In genomic region chr10:99395750-99396445, GRCh38 we compare ENCODE assay signal across 9 cellular contexts. TPM values are rescaled to one million over a fixed set of nuclear protein-coding genes. Genes with fewer than 3 reads are reported as not detected.
A peak's percentile ranks its signal among the peaks of the same experiment; 100 is the strongest.
DNase-seq lines count a peak whose midpoint lies in the region; ATAC-seq and TF ChIP-seq lines count a peak whose summit lies in the region.
"Had no signal": no experiment of that assay in that cellular context is flagged by ENCODE, and none has a peak within 500 bp of the region (broad histone marks: within the 10 kb centered on the region; RNA-seq: fewer than 3 reads in every experiment).

No MANE protein-coding gene starts in this region.

- H2AFZ ChIP-seq in mammary epithelial cell (ENCODE audit: low read depth, low read length) = no peak overlapping the region

- H3K4me2 ChIP-seq in mammary epithelial cell (ENCODE audit: insufficient read depth, low read depth, low read length) = peak overlapping the region; percentile 59

- TF ChIP-seq CTCF in Caco-2 (IDR thresholded peaks at IDR 0.05; ENCODE audit: insufficient read depth in 1 of 2, low read depth in 1 of 2, low read length in 1 of 2, severe bottlenecking in 1 of 2, unreplicated experiment in 1 of 2) = no peak
- TF ChIP-seq CTCF in mammary epithelial cell (conservative IDR thresholded peaks at IDR 0.05 in 1 of 2, IDR thresholded peaks at IDR 0.05 in 1 of 2; ENCODE audit: extremely low read depth in 1 of 2, insufficient read depth in 1 of 2, low read depth in 1 of 2, low read length in 2 of 2) = no peak
- TF ChIP-seq CTCF in coronary artery (IDR thresholded peaks at IDR 0.05) = no peak

- H3K4me1 ChIP-seq in Caco-2 = peaks cover 29% of the 10 kb centered on the region
- H3K4me1 ChIP-seq in mammary epithelial cell (ENCODE audit: insufficient read depth, low read length) = peaks cover 56% of the 10 kb centered on the region

- no peaks in the 10 kb centered on the region for H3K27me3 Mint-ChIP-seq in Caco-2 (ENCODE audit: insufficient read depth, unreplicated experiment)

- WGBS in mammary epithelial cell (ENCODE audit: low coverage, missing lambda C conversion rate) = 5% methylated on average over 2 of the region's 2 CpGs

- H3K4me3 ChIP-seq in Caco-2 (ENCODE audit: low read depth, low read length) (no peak overlapping the region), mammary epithelial cell (replicated peaks in 1 of 3; ENCODE audit: insufficient read depth in 1 of 3, low read depth in 2 of 3, low read length in 3 of 3) (no peak overlapping the region), coronary artery (no peak overlapping the region)

- CTCF ChIA-PET in Caco-2 (lab: Charles Lee) = no interaction called here
- CTCF ChIA-PET in mammary epithelial cell (lab: Charles Lee; ENCODE audit: low non-redundant PET) = no interaction called here

- POLR2A ChIA-PET in Caco-2 (lab: Charles Lee) = no interaction called here

- intact Hi-C loops in Caco-2 (cut with micrococcal nuclease; ENCODE audit: unreplicated experiment) (loop anchor here (10.0 kb wide), 1 partner anchor 931 kb away; no protein-coding TSS in a partner anchor), mammary epithelial cell (cut with micrococcal nuclease) (no loop called here)

- no TSS peak for BruUV-seq in Caco-2 (replicated peaks; lab: Mats Ljungman, UMichigan)
- BruUV-seq in mammary epithelial cell (replicated peaks; lab: Mats Ljungman, UMichigan) = no TSS peak

- no peak overlapping the region for H3K4me3 Mint-ChIP-seq in Caco-2 (ENCODE audit: unreplicated experiment)
- H3K4me3 Mint-ChIP-seq: T-helper 1 cell treated with Interleukin-12 subunit alpha and Interleukin-12 subunit beta and Interleukin-4 antibody, amounts not matched to agents 30 μg/mL and 1 μg/mL, for 36 hours had no signal

- no peaks in the 10 kb centered on the region for H4K20me1 ChIP-seq in mammary epithelial cell (ENCODE audit: insufficient read depth, low read length)

- ATAC-seq in HG02759 (IDR thresholded peaks at IDR 0.05; ENCODE audit: unreplicated experiment) = no peak

- H3K9me3 ChIP-seq in Caco-2 (no peaks in the 10 kb centered on the region), mammary epithelial cell (replicated peaks; ENCODE audit: insufficient read depth, low read length) (no peaks in the 10 kb centered on the region)

- H3K9ac ChIP-seq in mammary epithelial cell (ENCODE audit: insufficient read depth, low read length) = no peak overlapping the region

- H3K36me3 Mint-ChIP-seq in Caco-2 (ENCODE audit: insufficient read depth, unreplicated experiment) = peaks cover 48% of the 10 kb centered on the region

- no peaks in the 10 kb centered on the region for H3K79me2 ChIP-seq in mammary epithelial cell (ENCODE audit: insufficient read depth, low read length)

- H3K27ac ChIP-seq in mammary epithelial cell (ENCODE audit: insufficient read depth, low read depth, low read length) (peak overlapping the region; percentile 40), coronary artery (no peak overlapping the region)

- H3K27me3 ChIP-seq in Caco-2 (replicated peaks; ENCODE audit: control insufficient read depth, insufficient read depth, low read length) (no peaks in the 10 kb centered on the region), mammary epithelial cell (ENCODE audit: insufficient read depth, low read length) (no peaks in the 10 kb centered on the region)

- DNase-seq in Caco-2 = no peak
- DNase-seq in LoVo (ENCODE audit: low spot score) = peak; percentile 44
- peak; percentile 82 for DNase-seq in mammary epithelial cell
- peak; percentile 20 for DNase-seq in middle frontal gyrus (ENCODE audit: extremely low spot score, low spot score)
- DNase-seq in coronary artery (ENCODE audit: low spot score) = no peak
- DNase-seq in activated effector memory CD4-positive, alpha-beta T cell treated with anti-CD3 and anti-CD28 coated beads, Interleukin-2, amount 50 U/mL, for 16 hours = no peak
- no peak for DNase-seq in T-helper 2 cell

- H3K36me3 ChIP-seq in Caco-2 (ENCODE audit: control insufficient read depth, insufficient read depth, low read length) (no peaks in the 10 kb centered on the region), mammary epithelial cell (ENCODE audit: insufficient read depth, low read length) (peaks cover 15% of the 10 kb centered on the region)

- in situ Hi-C loops in mammary epithelial cell (cut with MboI; ENCODE audit: low sequenced_read_pairs in 2 of 2) = no loop called here

- H3K27ac Mint-ChIP-seq in Caco-2 (ENCODE audit: unreplicated experiment) = peak overlapping the region; percentile 11
- H3K27ac Mint-ChIP-seq: T-helper 1 cell treated with Interleukin-12 subunit alpha and Interleukin-12 subunit beta and Interleukin-4 antibody, amounts not matched to agents 30 μg/mL and 1 μg/mL, for 36 hours had no signal

- no peaks in the 10 kb centered on the region for H3K9me3 Mint-ChIP-seq in Caco-2 (ENCODE audit: unreplicated experiment)
- H3K9me3 Mint-ChIP-seq: T-helper 1 cell treated with Interleukin-12 subunit alpha and Interleukin-12 subunit beta and Interleukin-4 antibody, amounts not matched to agents 30 μg/mL and 1 μg/mL, for 36 hours had no signal

- H3K4me1 Mint-ChIP-seq in Caco-2 (ENCODE audit: low read depth, unreplicated experiment) = peaks cover 18% of the 10 kb centered on the region

- dilution Hi-C loops in mammary epithelial cell (cut with HindIII; ENCODE audit: low sequenced_read_pairs) = loop anchor here (5.0 kb wide), 1 partner anchor 36 kb away; the partner anchor contains the start of gene GOT1

RNA-seq across cellular contexts. Expression of gene GOT1, which starts 34.5 kb away (rescaled TPM):
- total RNA-seq in Caco-2 (2022) = 58.5 and 59.8 TPM in 2 replicates
- total RNA-seq in mammary epithelial cell = 10 to 100 TPM; 70.0 to 75.5 TPM
- polyA plus RNA-seq in mammary epithelial cell = 49.0 TPM
- 64.4 TPM for polyA minus RNA-seq in mammary epithelial cell

Comparison
In these comparisons a context has a peak if more than half of its experiments do, and no peak if none do; other contexts are left out.
1. DNase-seq: peak in LoVo (single experiment), mammary epithelial cell (single experiment) and middle frontal gyrus (single experiment); none in Caco-2 (0 of 2), coronary artery (single experiment), activated effector memory CD4-positive, alpha-beta T cell treated with anti-CD3 and anti-CD28 coated beads, Interleukin-2, amount 50 U/mL, for 16 hours (single experiment) and T-helper 2 cell (0 of 5).